ENCODE assay signal across 12 cellular contexts in the genomic region with DNA sequence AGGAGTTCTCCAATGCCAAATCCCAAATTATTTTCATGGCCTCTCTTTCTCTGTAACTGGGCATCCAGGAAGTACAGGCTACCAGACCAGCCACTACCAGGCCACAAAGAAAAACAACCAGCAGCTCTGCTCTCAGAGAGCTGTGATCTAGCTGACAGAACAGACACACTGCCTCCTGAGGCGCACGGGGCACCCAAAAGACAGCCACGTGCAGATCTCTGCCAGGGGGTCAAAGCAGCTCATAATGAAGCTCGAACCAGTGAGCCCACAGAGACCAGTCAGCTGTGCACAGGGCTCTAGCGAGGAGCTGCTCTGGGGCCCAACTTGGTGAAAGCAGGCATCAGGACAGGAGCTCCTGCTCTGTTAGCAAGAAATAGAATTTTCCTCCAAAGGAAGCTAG. TPM values are rescaled to one million over a fixed set of nuclear protein-coding genes. Genes with fewer than 3 reads are reported as not detected.
DNase-seq lines count a peak whose midpoint lies in the region; ATAC-seq and TF ChIP-seq lines count a peak whose summit lies in the region.
"Had no signal": no experiment of that assay in that cellular context is flagged by ENCODE, and none has a peak within 500 bp of the region (broad histone marks: within the 10 kb centered on the region; RNA-seq: fewer than 3 reads in every experiment).

No MANE protein-coding gene starts in this region.

- H4K20me1 ChIP-seq in BLaER1 treated with 17β-estradiol and CSF1 and Interleukin-3, amounts not matched to agents 10 nM and 100 nM: peaks cover 7 to 91% (median 36%) of the 10 kb centered on the region in 11 experiments; a peak in 19 of 22 replicates
- H4K20me1 ChIP-seq in fibroblast of lung (ENCODE audit: control insufficient read depth, extremely low read depth, insufficient read depth, low read length): peaks cover 3% of the 10 kb centered on the region

- no peak overlapping the region for H3K4me3 Mint-ChIP-seq in progenitor cell of endocrine pancreas (ENCODE audit: low read depth)

- peaks cover 0 to 10% (median 0%) of the 10 kb centered on the region in 11 experiments; a peak in 4 of 22 replicates for H3K36me3 ChIP-seq in BLaER1 treated with 17β-estradiol and CSF1 and Interleukin-3, amounts not matched to agents 10 nM and 100 nM
- H3K36me3 ChIP-seq in fibroblast of lung (ENCODE audit: control insufficient read depth, insufficient read depth, low read length): no peaks in the 10 kb centered on the region

- peak overlapping the region; percentile 58 to 90 (median 82) for H3K27ac ChIP-seq in BLaER1 treated with 17β-estradiol and CSF1 and Interleukin-3, amounts not matched to agents 10 nM and 100 nM
- peak overlapping the region; percentile 67 for H3K27ac ChIP-seq in fibroblast of lung (ENCODE audit: insufficient read depth, low read length)

- peak overlapping the region; percentile 78 to 98 (median 95) for H3K4me2 ChIP-seq in BLaER1 treated with 17β-estradiol and CSF1 and Interleukin-3, amounts not matched to agents 10 nM and 100 nM
- peak overlapping the region; percentile 15 for H3K4me2 ChIP-seq in fibroblast of lung (ENCODE audit: extremely low read depth, insufficient read depth, low read length)

- DNase-seq in SK-MEL-5 (ENCODE audit: low read depth, low spot score) (peak; percentile 51), fibroblast of lung (ENCODE audit: low read depth in 2 of 2) (no peak), progenitor cell of endocrine pancreas (ENCODE audit: low spot score, unreplicated experiment) (no peak), midbrain (lab: John Stamatoyannopoulos, UW) (no peak)
- DNase-seq: Caco-2, islet precursor cell, NCI-H2081 treated with DMSO at 0.1 percent for 48 hours had no signal

- no peaks in the 10 kb centered on the region for H3K27me3 Mint-ChIP-seq in progenitor cell of endocrine pancreas

- H3K4me3 ChIP-seq in BLaER1 treated with 17β-estradiol and CSF1 and Interleukin-3, amounts not matched to agents 10 nM and 100 nM: peak overlapping the region in 5 of 10 experiments; percentile 2 to 59 (median 39); a peak in 4 of 20 replicates
- no peak overlapping the region for H3K4me3 ChIP-seq in fibroblast of lung (replicated peaks in 1 of 4; ENCODE audit: control extremely low read depth in 1 of 4, insufficient read depth in 1 of 4, low read depth in 3 of 4, low read length in 4 of 4)
- H3K4me3 ChIP-seq: GM12878 had no signal

- H3K79me2 ChIP-seq in fibroblast of lung (ENCODE audit: control insufficient read depth, insufficient read depth, low read length): peaks cover 95% of the 10 kb centered on the region

- peak overlapping the region; percentile 56 for H3K27ac Mint-ChIP-seq in progenitor cell of endocrine pancreas

- H3K4me1 ChIP-seq in BLaER1 treated with 17β-estradiol and CSF1 and Interleukin-3, amounts not matched to agents 10 nM and 100 nM: peaks cover 98 to 100% (median 100%) of the 10 kb centered on the region in 10 experiments
- H3K4me1 ChIP-seq in fibroblast of lung (ENCODE audit: control insufficient read depth, extremely low read depth, insufficient read depth, low read length): peaks cover 57% of the 10 kb centered on the region

- H3K27me3 ChIP-seq in BLaER1 treated with 17β-estradiol and CSF1 and Interleukin-3, amounts not matched to agents 10 nM and 100 nM: no peaks in the 10 kb centered on the region
- H3K27me3 ChIP-seq in fibroblast of lung (ENCODE audit: control insufficient read depth, insufficient read depth, low read length): no peaks in the 10 kb centered on the region

- H3K9me3 Mint-ChIP-seq in progenitor cell of endocrine pancreas (ENCODE audit: low read depth): no peaks in the 10 kb centered on the region

- TF ChIP-seq CTCF in fibroblast of lung (conservative IDR thresholded peaks at IDR 0.05 in 1 of 2, IDR thresholded peaks at IDR 0.05 in 1 of 2; ENCODE audit: low read depth in 1 of 2, low read length in 2 of 2) (no peak), progenitor cell of endocrine pancreas (IDR thresholded peaks at IDR 0.05; ENCODE audit: unreplicated experiment) (no peak)

- in situ Hi-C loops in SK-MEL-5 (cut with HindIII; ENCODE audit: low pct_unique_long_range_greater_than_20kb, low sequenced_read_pairs): no loop called here

- H2AFZ ChIP-seq in fibroblast of lung (ENCODE audit: low read length): no peak overlapping the region

- no peaks in the 10 kb centered on the region for H3K9me3 ChIP-seq in BLaER1 treated with 17β-estradiol and CSF1 and Interleukin-3, amounts not matched to agents 10 nM and 100 nM (replicated peaks in 1 of 11)
- H3K9me3 ChIP-seq in fibroblast of lung (ENCODE audit: control insufficient read depth, insufficient read depth, low read depth, low read length): no peaks in the 10 kb centered on the region
- H3K9me3 ChIP-seq: Caco-2 had no signal

- peak overlapping the region; percentile 57 to 79 (median 73); a peak in 21 of 22 replicates for H3K9ac ChIP-seq in BLaER1 treated with 17β-estradiol and CSF1 and Interleukin-3, amounts not matched to agents 10 nM and 100 nM
- H3K9ac ChIP-seq in fibroblast of lung (ENCODE audit: insufficient read depth, low read length): peak overlapping the region; percentile 20

- ATAC-seq in HG03354 (IDR thresholded peaks at IDR 0.05; ENCODE audit: poor library complexity, severe bottlenecking, unreplicated experiment): no peak
- ATAC-seq in HG02759 (IDR thresholded peaks at IDR 0.05; ENCODE audit: unreplicated experiment): no peak
- ATAC-seq in HG02623 (IDR thresholded peaks at IDR 0.05; ENCODE audit: unreplicated experiment): no peak

- H3K36me3 Mint-ChIP-seq in progenitor cell of endocrine pancreas (ENCODE audit: insufficient read depth): no peaks in the 10 kb centered on the region

- peaks cover 19% of the 10 kb centered on the region for H3K4me1 Mint-ChIP-seq in progenitor cell of endocrine pancreas (ENCODE audit: low read depth)

RNA-seq across cellular contexts. Expression of a gene that starts 30.4 kb away (rescaled TPM):
- 34.2 and 45.9 TPM in 2 replicates for total RNA-seq in SK-MEL-5 (2014; rRNA removed; shearing (Covaris generic))
- 89.8 and 122 TPM in 2 replicates for polyA plus RNA-seq in SK-MEL-5 (2015; cell fraction: cytosol; rRNA removed)
- 68.5 and 83.5 TPM in 2 replicates for polyA plus RNA-seq in SK-MEL-5 (2015; cell fraction: nucleus; rRNA removed)
- total RNA-seq in fibroblast of lung (178 and 254 TPM in 2 replicates), progenitor cell of endocrine pancreas (92.6 and 105 TPM in 2 replicates)
- 578 and 729 TPM in 2 replicates for polyA plus RNA-seq in fibroblast of lung
- 491 and 638 TPM in 2 replicates for polyA plus RNA-seq in fibroblast of lung (2012)
- 1,123 and 1,490 TPM in 2 replicates for polyA minus RNA-seq in fibroblast of lung (ENCODE audit: low replicate concordance)
